ENCODE assay signal across 1 cellular context in genomic region chr1:26111530-26112406, GRCh38.
A peak's percentile ranks its signal among the peaks of the same experiment; 100 is the strongest.
TF ChIP-seq lines count a peak whose summit lies in the region.

Gene PDIK1L (plus strand): TSS chr1:26111824. CDS start chr1:26114309, 2,485 bp downstream.

TF ChIP-seq in HepG2, 621 proteins besides CTCF, POLR2A, EP300 and RAD21 (continued from another document and continues in another):
- no peak for TF ChIP-seq HNF1A (IDR thresholded peaks at IDR 0.05; ENCODE audit: low read depth)
- TF ChIP-seq HNF1A (CRISPR knock-in tag; IDR thresholded peaks at IDR 0.05; ENCODE audit: borderline replicate concordance): peak; percentile 39; the same call in 1 of the 2 replicates
- peak; percentile 24; the same call in 1 of the 2 replicates for TF ChIP-seq RFXAP (CRISPR knock-in tag; IDR thresholded peaks at IDR 0.05; ENCODE audit: borderline replicate concordance)
- TF ChIP-seq GATAD1 (CRISPR knock-in tag; IDR thresholded peaks at IDR 0.05): peak; percentile 53
- 0 out of 2 replicates have a peak, but pooled peaks have one; percentile 22 for TF ChIP-seq ZNF616 (CRISPR knock-in tag; IDR thresholded peaks at IDR 0.05; ENCODE audit: low read depth)
- TF ChIP-seq ZNF777 (CRISPR knock-in tag; IDR thresholded peaks at IDR 0.05): peak; percentile 13; the same call in 1 of the 2 replicates
- TF ChIP-seq, protein P1, sequence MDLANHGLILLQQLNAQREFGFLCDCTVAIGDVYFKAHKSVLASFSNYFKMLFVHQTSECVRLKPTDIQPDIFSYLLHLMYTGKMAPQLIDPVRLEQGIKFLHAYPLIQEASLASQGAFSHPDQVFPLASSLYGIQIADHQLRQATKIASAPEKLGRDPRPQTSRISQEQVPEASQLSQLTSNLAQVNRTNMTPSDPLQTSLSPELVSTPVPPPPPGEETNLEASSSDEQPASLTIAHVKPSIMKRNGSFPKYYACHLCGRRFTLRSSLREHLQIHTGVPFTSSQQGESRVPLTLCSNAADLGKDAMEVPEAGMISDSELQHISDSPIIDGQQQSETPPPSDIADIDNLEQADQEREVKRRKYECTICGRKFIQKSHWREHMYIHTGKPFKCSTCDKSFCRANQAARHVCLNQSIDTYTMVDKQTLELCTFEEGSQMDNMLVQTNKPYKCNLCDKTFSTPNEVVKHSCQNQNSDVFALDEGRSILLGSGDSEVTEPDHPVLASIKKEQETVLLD (CRISPR knock-in tag; IDR thresholded peaks at IDR 0.05; ENCODE audit: low read depth): peak; percentile 55
- TF ChIP-seq TBX3 (IDR thresholded peaks at IDR 0.05; ENCODE audit: borderline replicate concordance): peak; percentile 39; the same call in 1 of the 2 replicates
- TF ChIP-seq HIVEP1 (CRISPR knock-in tag; IDR thresholded peaks at IDR 0.05): peak; percentile 54; the same call in 1 of the 2 replicates
- TF ChIP-seq KLF12 (CRISPR knock-in tag; IDR thresholded peaks at IDR 0.05; ENCODE audit: borderline replicate concordance): peak; percentile 58; the same call in 1 of the 2 replicates
- TF ChIP-seq ZFAT (CRISPR knock-in tag; conservative IDR thresholded peaks at IDR 0.05): no peak
- TF ChIP-seq, protein P2, sequence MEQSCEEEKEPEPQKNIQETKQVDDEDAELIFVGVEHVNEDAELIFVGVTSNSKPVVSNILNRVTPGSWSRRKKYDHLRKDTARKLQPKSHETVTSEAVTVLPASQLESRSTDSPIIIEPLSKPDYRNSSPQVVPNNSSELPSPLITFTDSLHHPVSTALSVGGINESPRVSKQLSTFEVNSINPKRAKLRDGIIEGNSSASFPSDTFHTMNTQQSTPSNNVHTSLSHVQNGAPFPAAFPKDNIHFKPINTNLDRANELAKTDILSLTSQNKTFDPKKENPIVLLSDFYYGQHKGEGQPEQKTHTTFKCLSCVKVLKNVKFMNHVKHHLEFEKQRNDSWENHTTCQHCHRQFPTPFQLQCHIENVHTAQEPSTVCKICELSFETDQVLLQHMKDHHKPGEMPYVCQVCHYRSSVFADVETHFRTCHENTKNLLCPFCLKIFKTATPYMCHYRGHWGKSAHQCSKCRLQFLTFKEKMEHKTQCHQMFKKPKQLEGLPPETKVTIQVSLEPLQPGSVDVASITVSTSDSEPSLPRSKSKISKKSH (CRISPR knock-in tag; IDR thresholded peaks at IDR 0.05; ENCODE audit: borderline replicate concordance): peak; percentile 76
- peak; percentile 30; the same call in 1 of the 2 replicates for TF ChIP-seq CREB1 (IDR thresholded peaks at IDR 0.05)
- peak; percentile 75 for TF ChIP-seq CREB1 (CRISPR knock-in tag; IDR thresholded peaks at IDR 0.05)
- peak; percentile 62; the same call in 1 of the 2 replicates for TF ChIP-seq ZHX2 (IDR thresholded peaks at IDR 0.05; ENCODE audit: low read depth)
- no peak for TF ChIP-seq ZHX2 (CRISPR knock-in tag; IDR thresholded peaks at IDR 0.05; ENCODE audit: borderline replicate concordance)
- no peak for TF ChIP-seq HNRNPL (IDR thresholded peaks at IDR 0.05; ENCODE audit: low read depth, low read length)
- 0 out of 2 replicates have a peak, but pooled peaks have one; percentile 43 for TF ChIP-seq RXRA (CRISPR knock-in tag; IDR thresholded peaks at IDR 0.05)
- no peak for TF ChIP-seq ZBTB20 (CRISPR knock-in tag; IDR thresholded peaks at IDR 0.05; ENCODE audit: borderline replicate concordance, low read depth)
- no peak for TF ChIP-seq XRCC5 (optimal IDR thresholded peaks at IDR 0.05; ENCODE audit: low read length)
- no peak for TF ChIP-seq ZNF354B (CRISPR knock-in tag; IDR thresholded peaks at IDR 0.05)
- TF ChIP-seq CEBPZ (IDR thresholded peaks at IDR 0.05; ENCODE audit: low read length): no peak
- TF ChIP-seq KMT2B (CRISPR knock-in tag; IDR thresholded peaks at IDR 0.05): peak; percentile 84; the same call in 1 of the 2 replicates
- no peak for TF ChIP-seq GTF2F1 (IDR thresholded peaks at IDR 0.05; ENCODE audit: low read length)
- TF ChIP-seq ZNF331 (CRISPR knock-in tag; IDR thresholded peaks at IDR 0.05): 0 out of 2 replicates have a peak, but pooled peaks have one; percentile 9
- TF ChIP-seq SMAD3 (CRISPR knock-in tag; IDR thresholded peaks at IDR 0.05): peak; percentile 31; the same call in 1 of the 2 replicates
- TF ChIP-seq HNRNPUL1 (IDR thresholded peaks at IDR 0.05; ENCODE audit: low read depth, low read length): no peak
- peak; percentile 81 for TF ChIP-seq TAF1 (CRISPR knock-in tag; IDR thresholded peaks at IDR 0.05)
- TF ChIP-seq, protein P3, sequence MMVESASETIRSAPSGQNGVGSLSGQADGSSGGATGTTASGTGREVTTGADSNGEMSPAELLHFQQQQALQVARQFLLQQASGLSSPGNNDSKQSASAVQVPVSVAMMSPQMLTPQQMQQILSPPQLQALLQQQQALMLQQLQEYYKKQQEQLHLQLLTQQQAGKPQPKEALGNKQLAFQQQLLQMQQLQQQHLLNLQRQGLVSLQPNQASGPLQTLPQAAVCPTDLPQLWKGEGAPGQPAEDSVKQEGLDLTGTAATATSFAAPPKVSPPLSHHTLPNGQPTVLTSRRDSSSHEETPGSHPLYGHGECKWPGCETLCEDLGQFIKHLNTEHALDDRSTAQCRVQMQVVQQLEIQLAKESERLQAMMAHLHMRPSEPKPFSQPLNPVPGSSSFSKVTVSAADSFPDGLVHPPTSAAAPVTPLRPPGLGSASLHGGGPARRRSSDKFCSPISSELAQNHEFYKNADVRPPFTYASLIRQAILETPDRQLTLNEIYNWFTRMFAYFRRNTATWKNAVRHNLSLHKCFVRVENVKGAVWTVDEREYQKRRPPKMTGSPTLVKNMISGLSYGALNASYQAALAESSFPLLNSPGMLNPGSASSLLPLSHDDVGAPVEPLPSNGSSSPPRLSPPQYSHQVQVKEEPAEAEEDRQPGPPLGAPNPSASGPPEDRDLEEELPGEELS (CRISPR knock-in tag; IDR thresholded peaks at IDR 0.05): no peak
- peak; percentile 82; the same call in 1 of the 2 replicates for TF ChIP-seq DMAP1 (CRISPR knock-in tag; IDR thresholded peaks at IDR 0.05)
- TF ChIP-seq ZNF333 (CRISPR knock-in tag; IDR thresholded peaks at IDR 0.05; ENCODE audit: borderline replicate concordance): peak; percentile 17; the same call in 1 of the 2 replicates
- no peak for TF ChIP-seq PBX2 (CRISPR knock-in tag; IDR thresholded peaks at IDR 0.05)
- TF ChIP-seq SAP130 (CRISPR knock-in tag; IDR thresholded peaks at IDR 0.05; ENCODE audit: low read depth): peak; percentile 71
- peak; percentile 47; the same call in 1 of the 2 replicates for TF ChIP-seq TGIF2 (CRISPR knock-in tag; IDR thresholded peaks at IDR 0.05)
- TF ChIP-seq ZSCAN9 (CRISPR knock-in tag; IDR thresholded peaks at IDR 0.05; ENCODE audit: borderline replicate concordance): peak; percentile 19; the same call in 1 of the 2 replicates
